In genomic region chr22:16564837-16565584, GRCh38 we compare ENCODE assay signal across 17 cellular contexts. TPM values are rescaled to one million over a fixed set of nuclear protein-coding genes. Genes with fewer than 3 reads are reported as not detected.
"Had no signal": no experiment of that assay in that cellular context is flagged by ENCODE, and none has a peak within 500 bp of the region (broad histone marks: within the 10 kb centered on the region; RNA-seq: fewer than 3 reads in every experiment).

No MANE protein-coding gene starts in this region.

RNA-seq across cellular contexts. Expression of gene CCT8L2, which starts 27.6 kb away (rescaled TPM):
- total RNA-seq: naive thymus-derived CD4-positive, alpha-beta T cell; natural killer cell; occipital lobe; osteocyte; pancreas; posterior vena cava; pulmonary artery endothelial cell; right atrium auricular region; sciatic nerve; smooth muscle cell; spleen; suprapubic skin; transverse colon; upper lobe of right lung; urinary bladder; uterus had no signal
- polyA plus RNA-seq: naive thymus-derived CD4-positive, alpha-beta T cell; neural cell; pancreas; smooth muscle cell; spleen; urinary bladder had no signal
